17 cellular contexts compared by ENCODE assay signal in the genomic region with DNA sequence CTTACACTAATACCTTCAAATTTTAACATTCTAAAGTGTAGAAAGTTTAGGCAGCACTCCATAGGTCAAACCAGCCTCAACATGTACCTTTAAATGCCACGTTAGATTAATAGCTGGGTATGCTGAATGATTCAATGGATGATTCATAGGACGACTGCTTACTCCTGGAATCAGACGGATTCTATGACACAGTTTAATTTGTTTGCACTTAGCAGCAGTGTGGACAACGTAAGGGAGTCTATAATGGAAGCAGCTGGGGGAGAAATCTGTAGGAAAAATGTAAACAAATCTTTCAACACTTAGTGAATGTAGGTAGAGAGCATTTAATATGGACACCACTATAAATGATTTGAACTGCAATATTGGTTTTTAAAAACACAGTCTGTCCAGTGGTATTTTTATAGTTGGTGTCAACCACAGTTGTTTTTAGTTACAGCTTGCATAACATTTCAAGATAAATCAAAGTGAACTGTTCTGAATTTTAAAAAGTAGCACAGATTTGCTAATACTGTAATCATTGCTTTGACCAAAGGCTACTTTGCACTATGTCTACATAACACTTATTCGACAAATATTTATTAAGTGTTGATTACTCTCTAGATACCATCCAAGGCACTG.
A peak's percentile ranks its signal among the peaks of the same experiment; 100 is the strongest.
DNase-seq lines count a peak whose midpoint lies in the region; ATAC-seq and TF ChIP-seq lines count a peak whose summit lies in the region.
"Had no signal": no experiment of that assay in that cellular context is flagged by ENCODE, and none has a peak within 500 bp of the region (broad histone marks: within the 10 kb centered on the region; RNA-seq: fewer than 3 reads in every experiment).

No MANE protein-coding gene starts in this region.

- H3K27ac ChIP-seq in body of pancreas = no peak overlapping the region
- H3K27ac ChIP-seq: lower lobe of right lung, WERI-Rb-1 had no signal

- 56% methylated on average over 5 of the region's 5 CpGs for WGBS in body of pancreas, 2 donors

- DNase-seq in AG20443 (ENCODE audit: low spot score) (peak; percentile 44), HS-5 (ENCODE audit: low read depth) (peak; percentile 65), SW480 (ENCODE audit: low spot score) (peak; percentile 9), hepatic stellate cell (ENCODE audit: low spot score) (peak; percentile 22), posterior cingulate gyrus (no peak), NCI-H2227 treated with DMSO at 0.1 percent for 48 hours (lab: John Stamatoyannopoulos, UW) (no peak), dedifferentiated amniotic fluid mesenchymal stem cell (ENCODE audit: extremely low spot score) (no peak), body of pancreas (no peak)
- DNase-seq: activated T-cell treated with anti-CD3 and anti-CD28 coated beads, Interleukin-2, amount 50 U/mL, for 48 hours; central memory CD4-positive, alpha-beta T cell; gastrocnemius medialis; lower lobe of right lung; NCI-H1105; RPMI8226; stimulated activated CD4-positive, alpha-beta T cell treated with anti-CD3 and anti-CD28 coated beads, Interleukin-4, amount 100 ng/mL, for 1 hour; WERI-Rb-1 had no signal

- no peak for TF ChIP-seq CTCF in body of pancreas (IDR thresholded peaks at IDR 0.05)

- intact Hi-C loops in posterior cingulate gyrus (cut with DNase I) = no loop called here
- intact Hi-C loops in body of pancreas (cut with DNase I) = no loop called here

- no peaks in the 10 kb centered on the region for H3K9me3 ChIP-seq in body of pancreas
- H3K9me3 ChIP-seq: gastrocnemius medialis, lower lobe of right lung had no signal

- no peak for ATAC-seq in body of pancreas
- ATAC-seq: GM12878, lower lobe of right lung had no signal

- no peak for TF ChIP-seq POLR2A in body of pancreas (IDR thresholded peaks at IDR 0.05)

- no peak overlapping the region for H3K4me3 ChIP-seq in body of pancreas
- H3K4me3 ChIP-seq: GM12878, lower lobe of right lung had no signal

- H3K4me1 ChIP-seq in body of pancreas = no peaks in the 10 kb centered on the region
- H3K4me1 ChIP-seq: lower lobe of right lung had no signal

- H3K36me3 ChIP-seq in body of pancreas (replicated peaks in 1 of 2; ENCODE audit: insufficient read depth in 1 of 2, low read depth in 2 of 2) = no peaks in the 10 kb centered on the region
- H3K36me3 ChIP-seq: gastrocnemius medialis, lower lobe of right lung, WERI-Rb-1 had no signal

- no peaks in the 10 kb centered on the region for H3K27me3 ChIP-seq in body of pancreas
- H3K27me3 ChIP-seq: gastrocnemius medialis had no signal

Comparison
In these comparisons a context has a peak if more than half of its experiments do, and no peak if none do; other contexts are left out.
1. DNase-seq: peak in AG20443 (single experiment), HS-5 (single experiment), SW480 (single experiment) and hepatic stellate cell (single experiment); none in posterior cingulate gyrus (0 of 10), NCI-H2227 treated with DMSO at 0.1 percent for 48 hours (single experiment), dedifferentiated amniotic fluid mesenchymal stem cell (single experiment) and body of pancreas (0 of 4).